ENCODE assay signal across 28 cellular contexts in the genomic region with DNA sequence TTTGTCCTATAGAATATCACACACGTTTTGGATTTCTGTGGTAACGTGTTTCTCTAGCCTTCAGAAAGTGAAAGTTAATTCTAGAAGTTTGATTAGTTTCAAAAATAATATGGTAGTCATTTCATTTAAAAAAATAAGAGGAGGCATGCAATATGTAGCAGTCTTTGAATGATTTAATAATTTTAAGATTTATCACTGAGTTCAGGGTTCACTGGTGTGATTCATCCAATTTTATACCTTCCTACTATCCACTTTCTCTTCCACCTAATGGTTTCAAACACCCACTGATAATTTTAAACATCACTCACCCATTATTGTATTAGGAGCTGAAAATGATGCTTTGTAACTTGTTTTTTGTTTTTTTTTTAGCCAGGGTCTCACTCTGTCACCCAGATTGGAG.
"Had no signal": no experiment of that assay in that cellular context is flagged by ENCODE, and none has a peak within 500 bp of the region (broad histone marks: within the 10 kb centered on the region; RNA-seq: fewer than 3 reads in every experiment).

No MANE protein-coding gene starts in this region.

- H3K4me3 ChIP-seq: SJCRH30, SK-N-MC had no signal

- H3K27ac ChIP-seq: KMS-11, SJCRH30, SK-N-MC, WERI-Rb-1 had no signal

- H3K4me3 Mint-ChIP-seq: activated CD4-positive, alpha-beta memory T cell treated with anti-CD3 and anti-CD28 coated beads, Interleukin-2, amount 10 ng/mL, durations not matched to agents 7 days and 5 days; activated CD8-positive, alpha-beta memory T cell treated with anti-CD3 and anti-CD28 coated beads, Interleukin-2, amount 10 ng/mL, durations not matched to agents 7 days and 5 days; activated naive CD4-positive, alpha-beta T cell treated with anti-CD3 and anti-CD28 coated beads, Interleukin-2, amount 10 ng/mL, durations not matched to agents 7 days and 5 days; activated naive CD8-positive, alpha-beta T cell; activated naive CD8-positive, alpha-beta T cell treated with anti-CD3 and anti-CD28 coated beads, Interleukin-2, amount 50 U/mL, for 24 hours; brain; central memory CD8-positive, alpha-beta T cell had no signal

- H3K27ac Mint-ChIP-seq: activated CD4-positive, alpha-beta memory T cell treated with anti-CD3 and anti-CD28 coated beads, Interleukin-2, amount 10 ng/mL, durations not matched to agents 7 days and 5 days; activated CD8-positive, alpha-beta memory T cell treated with anti-CD3 and anti-CD28 coated beads, Interleukin-2, amount 10 ng/mL, durations not matched to agents 7 days and 5 days; activated naive CD4-positive, alpha-beta T cell treated with anti-CD3 and anti-CD28 coated beads, Interleukin-2, amount 10 ng/mL, durations not matched to agents 7 days and 5 days; activated naive CD8-positive, alpha-beta T cell; activated naive CD8-positive, alpha-beta T cell treated with anti-CD3 and anti-CD28 coated beads, Interleukin-2, amount 50 U/mL, for 24 hours; brain had no signal

- ATAC-seq: activated CD8-positive, alpha-beta memory T cell treated with anti-CD3 and anti-CD28 coated beads, Interleukin-2, amount 10 ng/mL, durations not matched to agents 7 days and 5 days; activated naive CD8-positive, alpha-beta T cell treated with anti-CD3 and anti-CD28 coated beads, Interleukin-2, amount 50 U/mL, for 24 hours; Panc1 had no signal

- H3K36me3 ChIP-seq: SJCRH30, WERI-Rb-1 had no signal

- DNase-seq: activated CD4-positive, alpha-beta memory T cell treated with anti-CD3 and anti-CD28 coated beads, Interleukin-2, amount 10 ng/mL, durations not matched to agents 7 days and 5 days; activated CD4-positive, alpha-beta T cell treated with anti-CD3 and anti-CD28 coated beads for 4 hours; activated CD8-positive, alpha-beta memory T cell treated with anti-CD3 and anti-CD28 coated beads for 24 hours; activated CD8-positive, alpha-beta memory T cell treated with anti-CD3 and anti-CD28 coated beads, Interleukin-2, amount 10 ng/mL, durations not matched to agents 7 days and 5 days; activated CD8-positive, alpha-beta memory T cell treated with anti-CD3 and anti-CD28 coated beads, Interleukin-2, amount 50 U/mL, for 48 hours; activated effector memory CD4-positive, alpha-beta T cell treated with Interleukin-2 at 50 U/mL for 16 hours; activated naive CD4-positive, alpha-beta T cell treated with anti-CD3 and anti-CD28 coated beads, Interleukin-2, amount 10 ng/mL, durations not matched to agents 7 days and 5 days; activated naive CD8-positive, alpha-beta T cell treated with anti-CD3 and anti-CD28 coated beads, Interleukin-2, amount 50 U/mL, for 24 hours; activated T-cell treated with anti-CD3 and anti-CD28 coated beads, Interleukin-2, amount 50 U/mL, for 48 hours; anterior cingulate cortex; MM.1S; MV-4-11; NCI-H1092; NCI-H1436 treated with DMSO at 0.1 percent for 48 hours; NCI-H1694 treated with DMSO at 0.1 percent for 48 hours; NCI-H2029; NCI-H345; NCI-H524 treated with DMSO at 0.1 percent for 48 hours; SHP77; SJCRH30; T1000; WERI-Rb-1 had no signal

- H3K27me3 Mint-ChIP-seq: activated CD4-positive, alpha-beta memory T cell treated with anti-CD3 and anti-CD28 coated beads, Interleukin-2, amount 10 ng/mL, durations not matched to agents 7 days and 5 days; activated CD8-positive, alpha-beta memory T cell treated with anti-CD3 and anti-CD28 coated beads, Interleukin-2, amount 10 ng/mL, durations not matched to agents 7 days and 5 days; activated naive CD4-positive, alpha-beta T cell treated with anti-CD3 and anti-CD28 coated beads, Interleukin-2, amount 10 ng/mL, durations not matched to agents 7 days and 5 days; activated naive CD8-positive, alpha-beta T cell; activated naive CD8-positive, alpha-beta T cell treated with anti-CD3 and anti-CD28 coated beads, Interleukin-2, amount 50 U/mL, for 24 hours; central memory CD8-positive, alpha-beta T cell had no signal

- H3K4me1 ChIP-seq: SJCRH30 had no signal

- H3K4me2 ChIP-seq: KMS-11 had no signal

- H3K27me3 ChIP-seq: SJCRH30 had no signal

- H3K9me3 ChIP-seq: SJCRH30 had no signal

- H3K4me1 Mint-ChIP-seq: activated CD4-positive, alpha-beta memory T cell treated with anti-CD3 and anti-CD28 coated beads, Interleukin-2, amount 10 ng/mL, durations not matched to agents 7 days and 5 days; activated naive CD4-positive, alpha-beta T cell treated with anti-CD3 and anti-CD28 coated beads, Interleukin-2, amount 10 ng/mL, durations not matched to agents 7 days and 5 days; brain had no signal
